Comparison of ENCODE assay signal across 8 cellular contexts in the genomic region with DNA sequence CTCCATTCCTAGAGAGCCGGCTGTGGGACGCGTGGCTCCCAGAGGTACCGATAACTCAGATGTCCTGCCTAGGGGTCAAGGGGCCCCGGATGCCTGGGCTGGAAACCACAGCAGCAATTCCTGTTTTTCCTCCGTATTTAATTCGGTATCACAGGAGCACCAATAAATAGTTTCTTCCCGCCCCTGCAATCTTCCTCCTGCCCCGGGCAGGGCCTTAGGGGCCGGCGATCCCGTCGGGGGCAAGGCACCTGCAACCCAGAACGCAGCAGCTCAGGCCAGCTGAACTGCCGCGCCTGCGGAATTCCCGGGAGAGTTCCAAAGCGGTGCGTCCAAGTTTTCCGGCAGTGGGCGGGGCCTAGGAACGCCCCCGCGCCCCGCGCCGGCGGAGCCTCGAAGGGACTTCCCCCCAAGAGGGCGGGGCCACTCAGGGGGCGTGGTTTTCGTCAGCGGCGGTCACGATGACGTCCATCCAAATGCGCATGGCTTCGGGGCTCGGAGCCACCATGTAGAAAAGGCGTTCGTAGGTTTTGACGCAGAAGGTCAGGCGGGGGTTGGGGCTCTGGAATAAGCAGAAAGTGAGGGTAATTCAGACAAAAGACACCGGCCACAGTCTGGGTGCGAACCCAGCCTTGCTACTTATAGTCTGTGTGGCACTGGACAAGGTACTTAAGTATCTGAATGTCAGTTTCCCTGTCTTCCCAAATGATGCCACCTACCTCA. TPM values are rescaled to one million over a fixed set of nuclear protein-coding genes. Genes with fewer than 3 reads are reported as not detected.
A peak's percentile ranks its signal among the peaks of the same experiment; 100 is the strongest.
DNase-seq lines count a peak whose midpoint lies in the region; ATAC-seq and TF ChIP-seq lines count a peak whose summit lies in the region.

No MANE protein-coding gene starts in this region.

- no peaks in the 10 kb centered on the region for H3K9me3 Mint-ChIP-seq in activated CD4-positive, alpha-beta T cell treated with anti-CD3 and anti-CD28 coated beads, Interleukin-2, amount 10 ng/mL, durations not matched to agents 24 days and 14 days

- no peaks in the 10 kb centered on the region for H3K36me3 ChIP-seq in kidney epithelial cell (ENCODE audit: control insufficient read depth, insufficient read depth, low read length)

- H3K4me3 Mint-ChIP-seq in activated CD4-positive, alpha-beta T cell treated with anti-CD3 and anti-CD28 coated beads, Interleukin-2, amount 10 ng/mL, durations not matched to agents 24 days and 14 days, result peak overlapping the region; percentile 71

- peak overlapping the region; percentile 78 for H3K27ac ChIP-seq in cingulate gyrus (ENCODE audit: low read depth, low read length)

- ATAC-seq in GM18519 (IDR thresholded peaks at IDR 0.05; ENCODE audit: low FRiP score, unreplicated experiment), result no peak

- H3K27me3 ChIP-seq in kidney epithelial cell (ENCODE audit: control insufficient read depth, insufficient read depth, low read length), result no peaks in the 10 kb centered on the region

- intact Hi-C loops in activated CD4-positive, alpha-beta T cell treated with anti-CD3 and anti-CD28 coated beads, Interleukin-2, amount 10 ng/mL, durations not matched to agents 24 days and 14 days (cut with micrococcal nuclease), result loop anchor here (1.0 to 2.0 kb wide), 2 partner anchors 11 to 28 kb away; no protein-coding TSS in a partner anchor

- H3K27me3 Mint-ChIP-seq in activated CD4-positive, alpha-beta T cell treated with anti-CD3 and anti-CD28 coated beads, Interleukin-2, amount 10 ng/mL, durations not matched to agents 24 days and 14 days, result no peaks in the 10 kb centered on the region

- peak overlapping the region; percentile 73 for H3K27ac Mint-ChIP-seq in activated CD4-positive, alpha-beta T cell treated with anti-CD3 and anti-CD28 coated beads, Interleukin-2, amount 10 ng/mL, durations not matched to agents 24 days and 14 days

- TF ChIP-seq CTCF in kidney epithelial cell (IDR thresholded peaks at IDR 0.05; ENCODE audit: insufficient read depth, low read length, poor library complexity, severe bottlenecking), result no peak

- H3K4me1 Mint-ChIP-seq in activated CD4-positive, alpha-beta T cell treated with anti-CD3 and anti-CD28 coated beads, Interleukin-2, amount 10 ng/mL, durations not matched to agents 24 days and 14 days, result peaks cover 13% of the 10 kb centered on the region

- peak overlapping the region; percentile 31 for H3K4me3 ChIP-seq in kidney epithelial cell (ENCODE audit: low read depth, low read length)

- DNase-seq in DMS 273 (lab: John Stamatoyannopoulos, UW; ENCODE audit: unreplicated experiment) (peak; percentile 97), HCEC 1CT (peak; percentile 91), NCI-H2196 (lab: John Stamatoyannopoulos, UW; ENCODE audit: unreplicated experiment) (peak; percentile 96), kidney epithelial cell (ENCODE audit: low read depth) (peak; percentile 59)
- peak; percentile 99 for DNase-seq in activated CD4-positive, alpha-beta T cell treated with anti-CD3 and anti-CD28 coated beads, Interleukin-2, amount 10 ng/mL, durations not matched to agents 24 days and 14 days
- DNase-seq in stimulated activated CD4-positive, alpha-beta T cell treated with anti-CD3 and anti-CD28 coated beads, Interleukin-12 subunit alpha, Interleukin-12 subunit beta, amount 100 ng/mL, for 48 hours (ENCODE audit: low read depth in 2 of 3, low spot score in 1 of 3), result peak; percentile 87 to 96 (median 90)

- peaks cover 15% of the 10 kb centered on the region for H3K36me3 Mint-ChIP-seq in activated CD4-positive, alpha-beta T cell treated with anti-CD3 and anti-CD28 coated beads, Interleukin-2, amount 10 ng/mL, durations not matched to agents 24 days and 14 days (ENCODE audit: low read depth)

RNA-seq across cellular contexts. Expression of gene LYPD3, which starts 9.7 kb away (rescaled TPM):
- 3.6 and 4.1 TPM in 2 replicates for total RNA-seq in activated CD4-positive, alpha-beta T cell treated with anti-CD3 and anti-CD28 coated beads, Interleukin-2, amount 10 ng/mL, durations not matched to agents 24 days and 14 days
- total RNA-seq in kidney epithelial cell, result 0.33 and 0.62 TPM in 2 replicates

RNA-seq across cellular contexts. Expression of gene PHLDB3, which starts 29.4 kb away (rescaled TPM):
- total RNA-seq in activated CD4-positive, alpha-beta T cell treated with anti-CD3 and anti-CD28 coated beads, Interleukin-2, amount 10 ng/mL, durations not matched to agents 24 days and 14 days, result 26.3 and 26.7 TPM in 2 replicates
- total RNA-seq in kidney epithelial cell, result 15.8 and 23.0 TPM in 2 replicates

RNA-seq across cellular contexts. Expression of gene ETHE1, which starts 51.9 kb away (rescaled TPM):
- 59.3 and 59.7 TPM in 2 replicates for total RNA-seq in activated CD4-positive, alpha-beta T cell treated with anti-CD3 and anti-CD28 coated beads, Interleukin-2, amount 10 ng/mL, durations not matched to agents 24 days and 14 days
- 77.8 and 80.4 TPM in 2 replicates for total RNA-seq in kidney epithelial cell

RNA-seq across cellular contexts. Expression of gene ZNF575, which starts 57.8 kb away (rescaled TPM):
- 1.8 and 2.4 TPM in 2 replicates for total RNA-seq in activated CD4-positive, alpha-beta T cell treated with anti-CD3 and anti-CD28 coated beads, Interleukin-2, amount 10 ng/mL, durations not matched to agents 24 days and 14 days
- total RNA-seq in kidney epithelial cell, result not detected in 2 replicates
